ENCODE assay signal across 30 cellular contexts in genomic region chr22:43363580-43364435, GRCh38. TPM values are rescaled to one million over a fixed set of nuclear protein-coding genes. Genes with fewer than 3 reads are reported as not detected.
DNase-seq lines count a peak whose midpoint lies in the region; ATAC-seq and TF ChIP-seq lines count a peak whose summit lies in the region.
"Had no signal": no experiment of that assay in that cellular context is flagged by ENCODE, and none has a peak within 500 bp of the region (broad histone marks: within the 10 kb centered on the region; RNA-seq: fewer than 3 reads in every experiment).

No MANE protein-coding gene starts in this region.

- H3K27me3 Mint-ChIP-seq in GM23338 (ENCODE audit: insufficient read depth, low read depth, poor library complexity) = peaks cover 13% of the 10 kb centered on the region
- H3K27me3 Mint-ChIP-seq in brain = peaks cover 10% of the 10 kb centered on the region

- DNase-seq in GM23338 (ENCODE audit: low spot score) (no peak), left kidney (ENCODE audit: low read depth, low spot score) (peak; percentile 71), posterior vena cava (ENCODE audit: low spot score) (peak; percentile 40), RWPE1 (ENCODE audit: low spot score) (no peak), sigmoid colon (no peak), DMS53 treated with DMSO at 0.1 percent for 48 hours (lab: John Stamatoyannopoulos, UW; ENCODE audit: unreplicated experiment) (no peak)
- DNase-seq: AML-193; CD4-positive, alpha-beta T cell; GDM1; GM23248; HFFc6; Kasumi-1; NCI-H1092 treated with DMSO at 0.1 percent for 48 hours; NCI-H1436 treated with DMSO at 0.1 percent for 48 hours; NCI-H1930; NCI-H2107; NCI-H446 treated with DMSO at 0.1 percent for 48 hours; NCI-H526; NCI-H82; NK-92 treated with Interleukin-12 subunit alpha and Interleukin-12 subunit beta, amount 100 ng/mL, for 24 hours; PC-3; Right ventricle myocardium superior had no signal

- H3K27ac ChIP-seq in GM23338 (ENCODE audit: low read depth) = 0 out of 2 replicates have a peak overlapping the region, but pooled peaks have one; percentile 50
- no peak overlapping the region for H3K27ac ChIP-seq in RWPE1
- H3K27ac ChIP-seq in sigmoid colon = no peak overlapping the region
- H3K27ac ChIP-seq: A549; BLaER1 treated with 17β-estradiol and CSF1 and Interleukin-3, amounts not matched to agents 10 nM and 100 nM; GM23248 had no signal

- H3K4me1 Mint-ChIP-seq in GM23338 (peaks cover 5% of the 10 kb centered on the region; the same call in 2 of the 3 replicates), brain (peaks cover 20% of the 10 kb centered on the region)

- intact Hi-C loops in posterior vena cava (cut with DNase I) = no loop called here
- intact Hi-C loops in sigmoid colon (cut with DNase I) = no loop called here

- no peak for TF ChIP-seq POLR2A in sigmoid colon (IDR thresholded peaks at IDR 0.05)

- peak overlapping the region; percentile 89 for H2AFZ ChIP-seq in GM23338
- H2AFZ ChIP-seq: GM23248 had no signal

- H3K36me3 Mint-ChIP-seq in GM23338 (ENCODE audit: low read depth) (no peaks in the 10 kb centered on the region), brain (no peaks in the 10 kb centered on the region)

- H3K36me3 ChIP-seq in GM23338 (ENCODE audit: insufficient read depth) (no peaks in the 10 kb centered on the region), sigmoid colon (no peaks in the 10 kb centered on the region)
- H3K36me3 ChIP-seq: BLaER1 treated with 17β-estradiol and CSF1 and Interleukin-3, amounts not matched to agents 10 nM and 100 nM; HAP-1 had no signal

- H3K9me2 ChIP-seq in GM23338 (ENCODE audit: insufficient read depth) = no peaks in the 10 kb centered on the region; the same call in 1 of the 2 replicates

- POLR2A ChIA-PET in RWPE1 (lab: Yijun Ruan, JAX; ENCODE audit: low non-redundant PET) = no interaction called here

- H3K4me2 ChIP-seq in GM23338 = peak overlapping the region; percentile 60
- H3K4me2 ChIP-seq: A549; BLaER1 treated with 17β-estradiol and CSF1 and Interleukin-3, amounts not matched to agents 10 nM and 100 nM had no signal

- no peaks in the 10 kb centered on the region for H4K20me1 ChIP-seq in GM23338 (replicated peaks; ENCODE audit: insufficient read depth)
- H4K20me1 ChIP-seq: BLaER1 treated with 17β-estradiol and CSF1 and Interleukin-3, amounts not matched to agents 10 nM and 100 nM had no signal

- WGBS in sigmoid colon, 2 donors = 75 to 81% methylated on average over 25 of the region's 25 CpGs

- H3K27ac Mint-ChIP-seq in GM23338 (no peak overlapping the region), brain (peak overlapping the region; percentile 8 to 91 (median 72))
- H3K27ac Mint-ChIP-seq: CD4-positive, alpha-beta T cell; HFFc6 had no signal

- ATAC-seq in GM23338 = peak; percentile 66
- ATAC-seq: A549, GM12878, K562, PC-3 had no signal

- CTCF ChIA-PET in RWPE1 (lab: Yijun Ruan, JAX) = no interaction called here

- H3K4me3 ChIP-seq in GM23338 (no peak overlapping the region), sigmoid colon (no peak overlapping the region)
- H3K4me3 ChIP-seq: A549; BLaER1 treated with 17β-estradiol and CSF1 and Interleukin-3, amounts not matched to agents 10 nM and 100 nM; GM12878; GM23248; HAP-1; K562 had no signal

- no peaks in the 10 kb centered on the region for H3K27me3 ChIP-seq in GM23338 (ENCODE audit: insufficient read depth)
- peaks cover 0 to 39% (median 1%) of the 10 kb centered on the region in 3 donors for H3K27me3 ChIP-seq in sigmoid colon
- H3K27me3 ChIP-seq: BLaER1 treated with 17β-estradiol and CSF1 and Interleukin-3, amounts not matched to agents 10 nM and 100 nM had no signal

- TF ChIP-seq CTCF in GM23338 (conservative IDR thresholded peaks at IDR 0.05; ENCODE audit: low read depth in 2 of 2) (no peak), brain (conservative IDR thresholded peaks at IDR 0.05) (no peak), RWPE1 (conservative IDR thresholded peaks at IDR 0.05; ENCODE audit: low read depth) (no peak), sigmoid colon (IDR thresholded peaks at IDR 0.05) (no peak)

- no peak overlapping the region for H3K4me3 Mint-ChIP-seq in GM23338
- H3K4me3 Mint-ChIP-seq in brain = peak overlapping the region in 4 of 5 experiments; percentile 26 to 65 (median 48)
- H3K4me3 Mint-ChIP-seq: CD4-positive, alpha-beta T cell; HFFc6 had no signal

- H3K4me1 ChIP-seq in GM23338 (ENCODE audit: insufficient read depth) = peaks cover 11% of the 10 kb centered on the region; the same call in 1 of the 2 replicates
- H3K4me1 ChIP-seq in sigmoid colon = no peaks in the 10 kb centered on the region
- H3K4me1 ChIP-seq: A549; BLaER1 treated with 17β-estradiol and CSF1 and Interleukin-3, amounts not matched to agents 10 nM and 100 nM; HAP-1 had no signal

- no peak for TF ChIP-seq EP300 in sigmoid colon (IDR thresholded peaks at IDR 0.05)

- H3K9me3 Mint-ChIP-seq in GM23338 = peaks cover 8% of the 10 kb centered on the region; the same call in 1 of the 3 replicates
- H3K9me3 Mint-ChIP-seq in brain = peaks cover 0 to 2% (median 0%) of the 10 kb centered on the region in 5 experiments
- H3K9me3 Mint-ChIP-seq: CD4-positive, alpha-beta T cell; HFFc6 had no signal

- H3F3A ChIP-seq in GM23338 (replicated peaks; ENCODE audit: low read depth) = no peaks in the 10 kb centered on the region

- H3K79me2 ChIP-seq in GM23338 (replicated peaks; ENCODE audit: insufficient read depth) = no peaks in the 10 kb centered on the region

- H3K9me3 ChIP-seq in sigmoid colon = no peaks in the 10 kb centered on the region
- H3K9me3 ChIP-seq: A549, HAP-1 had no signal

TF ChIP-seq in GM23338, 12 proteins besides CTCF, POLR2A, EP300 and RAD21:
- TF ChIP-seq EZH2phosphoT487 (IDR thresholded peaks at IDR 0.05; ENCODE audit: unreplicated experiment) = no peak

RNA-seq across cellular contexts. Expression of gene SCUBE1, which starts 20.6 kb away (rescaled TPM):
- 2.0 and 3.2 TPM in 2 replicates for total RNA-seq in GM23338 (2014; rRNA removed; shearing (Covaris generic))
- polyA plus RNA-seq in GM23338 (2016; fragmentation: Nextera tagmentation; extraction: Ambion mirVana) (0.52 and 0.81 TPM in 2 replicates), brain (ENCODE audit: insufficient read depth, low read depth, low replicate concordance) (0.29 TPM), sigmoid colon (1 to 10 TPM in 1 of 3 donors, under 1 TPM in 2; 0.23 to 1.1 (median 0.60) TPM)
- total RNA-seq in posterior vena cava (1 to 10 TPM in 1 of 2 donors, under 1 TPM in 1; 0.79 to 1.1 TPM), sigmoid colon (under 1 TPM; 0.33 to 0.81 (median 0.46) TPM)
- total RNA-seq: CD4-positive, alpha-beta T cell; GM12878; GM23248; HFFc6; PC-3 had no signal
- polyA plus RNA-seq: GM12878, GM23248 had no signal

RNA-seq across cellular contexts. Expression of gene MPPED1, which starts 48.0 kb away (rescaled TPM):
- total RNA-seq in GM23338 (2014; rRNA removed; shearing (Covaris generic)) = 0.12 and 0.56 TPM in 2 replicates
- not detected in 2 replicates for polyA plus RNA-seq in GM23338 (2016; fragmentation: Nextera tagmentation; extraction: Ambion mirVana)
- 12.8 TPM for polyA plus RNA-seq in brain (ENCODE audit: insufficient read depth, low read depth, low replicate concordance)
- not detected for total RNA-seq in posterior vena cava
- total RNA-seq in sigmoid colon = not detected
- not detected for polyA plus RNA-seq in sigmoid colon
- total RNA-seq: CD4-positive, alpha-beta T cell; GM23248; HFFc6; K562; M059J; PC-3; Right ventricle myocardium superior; RPMI7951 had no signal
- polyA plus RNA-seq: A549, GM12878, GM23248, K562 had no signal

Comparison
In these comparisons a context has a peak if more than half of its experiments do, and no peak if none do; other contexts are left out.
1. DNase-seq: peak in left kidney (single experiment) and posterior vena cava (single experiment); none in GM23338 (single experiment), RWPE1 (single experiment), sigmoid colon (single experiment) and DMS53 treated with DMSO at 0.1 percent for 48 hours (single experiment).